In the genomic region with DNA sequence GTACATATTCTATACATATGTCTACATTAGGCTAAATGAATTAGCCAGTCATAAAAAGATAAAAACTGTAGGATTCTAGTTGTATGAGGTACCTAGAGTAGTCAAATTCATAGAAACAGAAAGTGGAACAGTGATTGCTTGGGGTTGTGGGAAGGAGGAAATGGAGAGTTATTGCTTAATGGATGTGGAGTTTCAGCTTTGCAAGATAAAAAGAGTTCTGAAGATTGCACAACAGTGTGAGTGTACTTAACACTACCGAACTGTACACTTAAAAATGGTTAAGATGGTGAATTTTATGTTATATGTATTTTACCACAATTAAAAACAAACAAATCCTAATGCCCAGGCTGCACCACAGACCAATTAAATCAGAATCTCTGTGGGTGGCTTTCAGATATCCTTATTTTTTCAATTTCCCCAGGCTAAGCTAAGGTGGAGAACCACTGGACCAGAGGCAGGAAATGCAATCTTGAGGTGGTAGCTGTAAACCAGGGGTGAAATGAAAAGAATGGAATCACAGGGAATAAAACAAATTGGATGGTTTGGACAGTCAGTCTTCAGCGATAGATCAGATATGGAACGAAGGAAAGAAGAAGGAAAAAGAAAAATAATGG, we compare ENCODE assay signal across 10 cellular contexts.
DNase-seq lines count a peak whose midpoint lies in the region; ATAC-seq and TF ChIP-seq lines count a peak whose summit lies in the region.
"Had no signal": no experiment of that assay in that cellular context is flagged by ENCODE, and none has a peak within 500 bp of the region (broad histone marks: within the 10 kb centered on the region; RNA-seq: fewer than 3 reads in every experiment).

No MANE protein-coding gene starts in this region.

- H3K4me1 Mint-ChIP-seq in stimulated activated naive CD8-positive, alpha-beta T cell treated with anti-CD3 and anti-CD28 coated beads, Interleukin-15, amount 100 ng/mL, for 72 hours, result peaks cover 53% of the 10 kb centered on the region

- no peaks in the 10 kb centered on the region for H3K27me3 ChIP-seq in H7 (ENCODE audit: control insufficient read depth, insufficient read depth, low read length)
- H3K27me3 ChIP-seq: esophagus squamous epithelium, testis had no signal

- H3K36me3 ChIP-seq in H7 (replicated peaks; ENCODE audit: control insufficient read depth, insufficient read depth, low read length), result no peaks in the 10 kb centered on the region
- H3K36me3 ChIP-seq: esophagus squamous epithelium had no signal

- peaks cover 8% of the 10 kb centered on the region for H3K27me3 Mint-ChIP-seq in stimulated activated naive CD8-positive, alpha-beta T cell treated with anti-CD3 and anti-CD28 coated beads, Interleukin-15, amount 100 ng/mL, for 72 hours

- H3K4me3 ChIP-seq in fibroblast of villous mesenchyme (ENCODE audit: low read depth, low read length) (no peak overlapping the region), H7 (ENCODE audit: insufficient read depth, low read depth, low read length) (no peak overlapping the region)
- H3K4me3 ChIP-seq: esophagus squamous epithelium, testis had no signal

- DNase-seq in activated naive CD4-positive, alpha-beta T cell treated with anti-CD3 and anti-CD28 coated beads, Interleukin-2, amount 50 U/mL, for 72 hours (ENCODE audit: low spot score in 2 of 2), result no peak
- DNase-seq in activated naive CD4-positive, alpha-beta T cell (lab: John Stamatoyannopoulos, UW), result no peak
- DNase-seq in RPMI7951 (ENCODE audit: low read depth) (peak; percentile 64), fibroblast of villous mesenchyme (ENCODE audit: low read depth) (peak; percentile 92), NCI-H2081 (lab: John Stamatoyannopoulos, UW) (no peak), H7 (no peak)
- no peak for DNase-seq in stimulated activated naive CD8-positive, alpha-beta T cell treated with anti-CD3 and anti-CD28 coated beads, Interleukin-15, amount 100 ng/mL, for 72 hours
- DNase-seq: esophagus squamous epithelium, testis had no signal

- no peak for TF ChIP-seq CTCF in fibroblast of villous mesenchyme (IDR thresholded peaks at IDR 0.05; ENCODE audit: insufficient read depth, low read depth, low read length)

- H3K9me3 Mint-ChIP-seq in activated naive CD4-positive, alpha-beta T cell treated with anti-CD3 and anti-CD28 coated beads, Interleukin-2, amount 50 U/mL, for 72 hours, result peaks cover 4 to 12% of the 10 kb centered on the region in 2 donors
- peaks cover 6 to 9% of the 10 kb centered on the region in 2 donors for H3K9me3 Mint-ChIP-seq in stimulated activated naive CD8-positive, alpha-beta T cell treated with anti-CD3 and anti-CD28 coated beads, Interleukin-15, amount 100 ng/mL, for 72 hours

- H3K27ac Mint-ChIP-seq in activated naive CD4-positive, alpha-beta T cell treated with anti-CD3 and anti-CD28 coated beads, Interleukin-2, amount 50 U/mL, for 72 hours, result no peak overlapping the region
- H3K27ac Mint-ChIP-seq in stimulated activated naive CD8-positive, alpha-beta T cell treated with anti-CD3 and anti-CD28 coated beads, Interleukin-15, amount 100 ng/mL, for 72 hours, result no peak overlapping the region

- peak; percentile 51 to 54 for ATAC-seq in activated naive CD4-positive, alpha-beta T cell treated with anti-CD3 and anti-CD28 coated beads, Interleukin-2, amount 50 U/mL, for 72 hours
- peak; percentile 77 for ATAC-seq in stimulated activated naive CD8-positive, alpha-beta T cell treated with anti-CD3 and anti-CD28 coated beads, Interleukin-15, amount 100 ng/mL, for 72 hours
- ATAC-seq in GM21786 (IDR thresholded peaks at IDR 0.05; ENCODE audit: unreplicated experiment), result no peak

- peaks cover 6 to 15% of the 10 kb centered on the region in 2 donors for H3K36me3 Mint-ChIP-seq in activated naive CD4-positive, alpha-beta T cell treated with anti-CD3 and anti-CD28 coated beads, Interleukin-2, amount 50 U/mL, for 72 hours

- H3K4me3 Mint-ChIP-seq in stimulated activated naive CD8-positive, alpha-beta T cell treated with anti-CD3 and anti-CD28 coated beads, Interleukin-15, amount 100 ng/mL, for 72 hours, result peak overlapping the region in 1 of 2 donors; percentile 17

Comparison
In these comparisons a context has a peak if more than half of its experiments do, and no peak if none do; other contexts are left out.
1. DNase-seq: peak in RPMI7951 (single experiment) and fibroblast of villous mesenchyme (single experiment); none in activated naive CD4-positive, alpha-beta T cell treated with anti-CD3 and anti-CD28 coated beads, Interleukin-2, amount 50 U/mL, for 72 hours (0 of 2), activated naive CD4-positive, alpha-beta T cell (0 of 4), stimulated activated naive CD8-positive, alpha-beta T cell treated with anti-CD3 and anti-CD28 coated beads, Interleukin-15, amount 100 ng/mL, for 72 hours (0 of 2), NCI-H2081 (0 of 2) and H7 (single experiment).